In genomic region chr5:32443541-32444190, GRCh38 we compare ENCODE assay signal across 8 cellular contexts. TPM values are rescaled to one million over a fixed set of nuclear protein-coding genes. Genes with fewer than 3 reads are reported as not detected.
DNase-seq lines count a peak whose midpoint lies in the region; ATAC-seq and TF ChIP-seq lines count a peak whose summit lies in the region.

No MANE protein-coding gene starts in this region.

- H3K4me1 ChIP-seq in ACC112 (ENCODE audit: control insufficient read depth, insufficient read depth, low read length, unreplicated experiment) (peaks cover 27% of the 10 kb centered on the region), OCI-LY3 (ENCODE audit: low read length) (peaks cover 26% of the 10 kb centered on the region), gastroesophageal sphincter (peaks cover 2 to 57% (median 4%) of the 10 kb centered on the region in 3 donors), neutrophil (ENCODE audit: control insufficient read depth in 1 of 2, insufficient read depth in 1 of 2, low read depth in 1 of 2, low read length in 1 of 2) (peaks cover 18 to 20% of the 10 kb centered on the region in 2 experiments), thymus (ENCODE audit: control insufficient read depth, insufficient read depth, low read length) (peaks cover 11% of the 10 kb centered on the region)

- H3K4me2 ChIP-seq in OCI-LY3 (ENCODE audit: low read length) = peak overlapping the region; percentile 76

- TF ChIP-seq EP300 in gastroesophageal sphincter (IDR thresholded peaks at IDR 0.05) = no peak

- H3K4me3 ChIP-seq in ACC112 (ENCODE audit: low read depth, low read length) = peak overlapping the region; percentile 85
- H3K4me3 ChIP-seq in OCI-LY3 (ENCODE audit: low read length) = peak overlapping the region; percentile 79
- H3K4me3 ChIP-seq in gastroesophageal sphincter = peak overlapping the region; percentile 87 to 99
- H3K4me3 ChIP-seq in neutrophil (ENCODE audit: low read depth in 1 of 2, low read length in 1 of 2) = peak overlapping the region; percentile 83 to 86
- peak overlapping the region; percentile 89 for H3K4me3 ChIP-seq in thymus (ENCODE audit: low read length)

- H3K27me3 ChIP-seq in ACC112 (ENCODE audit: insufficient read depth, low read length) (no peaks in the 10 kb centered on the region), OCI-LY3 (ENCODE audit: low read depth, low read length) (no peaks in the 10 kb centered on the region), gastroesophageal sphincter (no peaks in the 10 kb centered on the region), neutrophil (peaks cover 7% of the 10 kb centered on the region), thymus (ENCODE audit: control insufficient read depth, insufficient read depth) (no peaks in the 10 kb centered on the region)

- TF ChIP-seq CTCF in OCI-LY3 (IDR thresholded peaks at IDR 0.05; ENCODE audit: low read depth, low read length) (no peak), gastroesophageal sphincter (IDR thresholded peaks at IDR 0.05) (no peak), neutrophil (IDR thresholded peaks at IDR 0.05) (no peak)

- ATAC-seq in GM18511 (IDR thresholded peaks at IDR 0.05; ENCODE audit: unreplicated experiment) (peak; percentile 63), HG03064 (IDR thresholded peaks at IDR 0.05; ENCODE audit: low read depth, unreplicated experiment) (peak; percentile 38), gastroesophageal sphincter (peak; percentile 62)

- no peaks in the 10 kb centered on the region for H3K9me3 ChIP-seq in OCI-LY3 (ENCODE audit: insufficient read depth, low read length)
- H3K9me3 ChIP-seq in gastroesophageal sphincter = no peaks in the 10 kb centered on the region
- no peaks in the 10 kb centered on the region for H3K9me3 ChIP-seq in neutrophil
- no peaks in the 10 kb centered on the region for H3K9me3 ChIP-seq in thymus (ENCODE audit: control insufficient read depth)

- H2AFZ ChIP-seq in ACC112 (ENCODE audit: low read length, unreplicated experiment) (peak overlapping the region; percentile 90), OCI-LY3 (ENCODE audit: low read depth, low read length) (no peak overlapping the region)

- no peak for TF ChIP-seq POLR2A in gastroesophageal sphincter (IDR thresholded peaks at IDR 0.05)

- H3K9ac ChIP-seq in OCI-LY3 (ENCODE audit: low read length) = peak overlapping the region; percentile 90

- peaks cover 8% of the 10 kb centered on the region; the same call in 1 of the 2 replicates for H3K36me3 ChIP-seq in ACC112 (ENCODE audit: insufficient read depth, low read length)
- H3K36me3 ChIP-seq in OCI-LY3 (replicated peaks; ENCODE audit: low read depth, low read length) = peaks cover 6% of the 10 kb centered on the region
- H3K36me3 ChIP-seq in gastroesophageal sphincter = no peaks in the 10 kb centered on the region
- no peaks in the 10 kb centered on the region for H3K36me3 ChIP-seq in neutrophil
- no peaks in the 10 kb centered on the region for H3K36me3 ChIP-seq in thymus (ENCODE audit: control insufficient read depth, insufficient read depth)

- peak; percentile 51 for DNase-seq in activated gamma-delta T cell (lab: John Stamatoyannopoulos, UW)

- H4K20me1 ChIP-seq in OCI-LY3 (ENCODE audit: insufficient read depth, low read length) = peaks cover 34% of the 10 kb centered on the region

- H3K27ac ChIP-seq in ACC112 (ENCODE audit: low read depth, low read length) = peak overlapping the region; percentile 80
- peak overlapping the region; percentile 50 for H3K27ac ChIP-seq in OCI-LY3 (ENCODE audit: low read length)
- H3K27ac ChIP-seq in gastroesophageal sphincter = peak overlapping the region; percentile 86 to 98 (median 96)
- H3K27ac ChIP-seq in neutrophil = peak overlapping the region; percentile 87
- peak overlapping the region; percentile 92 for H3K27ac ChIP-seq in thymus (ENCODE audit: low read depth)

- 0% methylated on average over 1 of the region's 61 CpGs; no CpG with 5 or more reads in 1 of the 2 donors for WGBS in gastroesophageal sphincter (ENCODE audit: low coverage in 1 of 2), 2 donors
- under 1% methylated on average over 61 of the region's 61 CpGs for WGBS in thymus

- peaks cover 57% of the 10 kb centered on the region for H3K79me2 ChIP-seq in ACC112 (ENCODE audit: control insufficient read depth, insufficient read depth, low read length, unreplicated experiment)
- peaks cover 58% of the 10 kb centered on the region for H3K79me2 ChIP-seq in OCI-LY3 (ENCODE audit: low read length)

RNA-seq across cellular contexts. Expression of gene ZFR, which starts 0.9 kb away (rescaled TPM):
- 100 to 1,000 TPM in 2 of 4 donors, 10 to 100 TPM in 2; 92.9 to 108 (median 100) TPM for total RNA-seq in gastroesophageal sphincter
- 54.7 TPM for polyA plus RNA-seq in thymus

Comparison
In these comparisons a context has a peak if more than half of its experiments do, and no peak if none do; other contexts are left out.
1. Peak in every context shown above with its lines: DNase-seq, ATAC-seq, H3K4me3 ChIP-seq and H3K27ac ChIP-seq.